In the genomic region with DNA sequence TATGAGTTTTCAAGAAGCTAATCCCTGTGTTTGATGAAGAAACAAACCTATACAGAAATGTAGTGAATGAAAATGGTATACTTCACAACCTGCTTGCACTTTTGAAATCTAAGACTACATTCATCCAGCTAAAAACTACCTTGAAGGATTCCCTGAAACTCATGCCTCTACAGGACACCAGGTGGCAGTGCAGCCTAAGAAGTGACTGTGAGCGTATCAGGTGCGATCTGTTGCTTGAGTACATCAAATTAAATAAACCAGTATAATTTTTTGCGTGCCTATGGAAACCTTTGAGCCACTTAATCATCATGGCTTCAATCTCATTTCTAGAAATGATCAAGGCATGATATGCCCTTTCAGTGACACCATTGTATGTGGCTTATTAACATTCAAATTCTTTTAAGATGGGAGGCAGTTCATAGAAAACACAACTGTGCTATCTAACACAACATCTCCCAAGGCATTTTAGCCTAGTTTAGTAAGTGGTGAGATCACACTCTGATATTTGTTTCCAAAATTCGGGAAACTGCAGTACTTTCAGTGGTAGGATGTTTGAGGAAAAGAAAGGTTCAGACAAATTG, we compare ENCODE assay signal across 8 cellular contexts. TPM values are rescaled to one million over a fixed set of nuclear protein-coding genes. Genes with fewer than 3 reads are reported as not detected.
A peak's percentile ranks its signal among the peaks of the same experiment; 100 is the strongest.
DNase-seq lines count a peak whose midpoint lies in the region; ATAC-seq and TF ChIP-seq lines count a peak whose summit lies in the region.

No MANE protein-coding gene starts in this region.

- no peak overlapping the region for H2AFZ ChIP-seq in neuronal stem cell (ENCODE audit: low read length)

- H3K4me3 ChIP-seq in fibroblast of pulmonary artery (replicated peaks; ENCODE audit: low read depth, low read length) (no peak overlapping the region), neuronal stem cell (ENCODE audit: low read length in 2 of 2) (no peak overlapping the region)

- H3K9me3 ChIP-seq in neuronal stem cell (replicated peaks in 1 of 2; ENCODE audit: control insufficient read depth in 2 of 2, insufficient read depth in 1 of 2, low read depth in 1 of 2, low read length in 2 of 2): peaks cover 0 to 3% of the 10 kb centered on the region in 2 donors

- H3K27ac ChIP-seq in VCaP (no peak overlapping the region), neuronal stem cell (replicated peaks; ENCODE audit: low read length) (no peak overlapping the region)

- no peak overlapping the region for H4K91ac ChIP-seq in neuronal stem cell (ENCODE audit: low read depth, low read length, poor library complexity)

- H3K9ac ChIP-seq in neuronal stem cell (ENCODE audit: low read depth, low read length, poor library complexity): no peak overlapping the region

- TF ChIP-seq CTCF in VCaP (conservative IDR thresholded peaks at IDR 0.05) (peak; percentile 87), fibroblast of pulmonary artery (IDR thresholded peaks at IDR 0.05; ENCODE audit: low read length, missing control alignments) (peak; percentile 95)

- H4K8ac ChIP-seq in neuronal stem cell (ENCODE audit: low read depth, low read length): no peak overlapping the region

- no peak overlapping the region for H3K4ac ChIP-seq in neuronal stem cell (ENCODE audit: low read length)

- no peak overlapping the region for H2BK5ac ChIP-seq in neuronal stem cell (ENCODE audit: low read length)

- no peaks in the 10 kb centered on the region for H3K79me1 ChIP-seq in neuronal stem cell (ENCODE audit: low read depth, low read length)

- DNase-seq in CD1c-positive myeloid dendritic cell (ENCODE audit: extremely low spot score) (peak; percentile 69), NCI-H2107 (lab: John Stamatoyannopoulos, UW) (peak; percentile 25), fibroblast of pulmonary artery (ENCODE audit: low read depth) (peak; percentile 80), neuronal stem cell (ENCODE audit: low spot score) (peak; percentile 63), cortex of kidney (lab: John Stamatoyannopoulos, UW) (no peak)

- H3K23ac ChIP-seq in neuronal stem cell (ENCODE audit: low read depth, low read length, poor library complexity): no peak overlapping the region

- ATAC-seq in GM18870 (IDR thresholded peaks at IDR 0.05; ENCODE audit: unreplicated experiment): peak; percentile 91
- peak; percentile 69 for ATAC-seq in HG03135 (IDR thresholded peaks at IDR 0.05; ENCODE audit: unreplicated experiment)

- peaks cover 0 to 4% of the 10 kb centered on the region in 2 donors for H3K4me1 ChIP-seq in neuronal stem cell (ENCODE audit: control insufficient read depth in 2 of 2, insufficient read depth in 1 of 2, low read depth in 1 of 2, low read length in 2 of 2)

- H2AK5ac ChIP-seq in neuronal stem cell (ENCODE audit: low read depth, low read length): no peak overlapping the region

- H3K4me2 ChIP-seq in neuronal stem cell (ENCODE audit: insufficient read depth, low read length, poor library complexity, severe bottlenecking): no peak overlapping the region

- H2BK120ac ChIP-seq in neuronal stem cell (ENCODE audit: low read depth, low read length): no peak overlapping the region

- no peaks in the 10 kb centered on the region for H3K36me3 ChIP-seq in neuronal stem cell (replicated peaks in 1 of 2; ENCODE audit: control insufficient read depth in 2 of 2, insufficient read depth in 2 of 2, low read length in 2 of 2)

- no peak overlapping the region for H3K18ac ChIP-seq in neuronal stem cell (ENCODE audit: low read length)

- no peak overlapping the region for H2BK12ac ChIP-seq in neuronal stem cell (ENCODE audit: low read length)

- H3K14ac ChIP-seq in neuronal stem cell (ENCODE audit: low read length): no peak overlapping the region

- no peaks in the 10 kb centered on the region for H3K27me3 ChIP-seq in neuronal stem cell (ENCODE audit: control insufficient read depth in 3 of 3, insufficient read depth in 3 of 3, low read depth in 1 of 3, low read length in 3 of 3)

- no CpG with 5 or more reads among the region's 4 CpGs for WGBS in neuronal stem cell (ENCODE audit: extremely low coverage in 2 of 2, insufficient read length in 2 of 2, insufficient replicate concordance in 1 of 2), 2 donors

- H2BK15ac ChIP-seq in neuronal stem cell (ENCODE audit: low read length): no peak overlapping the region

RNA-seq across cellular contexts. Expression of a gene that starts 57.4 kb away (rescaled TPM):
- polyA plus RNA-seq in neuronal stem cell (2013, experiment 1 of 2): 0.01 TPM
- polyA plus RNA-seq in neuronal stem cell (2013, experiment 2 of 2): not detected
